ENCODE assay signal across 14 cellular contexts in the genomic region with DNA sequence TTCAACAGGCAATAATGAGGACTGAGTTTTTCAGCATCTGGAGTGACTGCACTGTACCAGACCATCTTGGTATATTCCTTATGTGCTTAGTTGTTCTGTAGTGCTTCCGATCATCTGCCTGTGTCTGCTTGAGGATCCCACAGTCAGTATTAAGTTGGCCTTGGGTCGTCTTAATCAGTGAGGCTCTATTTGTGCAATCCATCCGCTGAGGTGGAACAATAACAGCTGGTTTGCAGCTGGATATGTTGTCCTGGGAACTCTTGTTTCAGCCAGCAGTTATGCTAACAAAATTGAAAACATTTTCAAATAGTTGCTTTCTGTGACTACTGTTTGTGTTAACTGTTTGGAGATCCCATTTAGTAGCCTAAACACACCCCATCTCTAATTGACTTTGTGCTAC.
DNase-seq lines count a peak whose midpoint lies in the region; ATAC-seq and TF ChIP-seq lines count a peak whose summit lies in the region.
"Had no signal": no experiment of that assay in that cellular context is flagged by ENCODE, and none has a peak within 500 bp of the region (broad histone marks: within the 10 kb centered on the region; RNA-seq: fewer than 3 reads in every experiment).

No MANE protein-coding gene starts in this region.

- no peak for ATAC-seq in GM21576 (IDR thresholded peaks at IDR 0.05; ENCODE audit: unreplicated experiment)
- ATAC-seq: activated T-cell treated with anti-CD3 and anti-CD28 coated beads, Interleukin-2, amount 50 U/mL, for 4 hours had no signal

- no peak overlapping the region for H3K9ac ChIP-seq in mucosa of rectum (ENCODE audit: low read depth in 1 of 2, low read length in 2 of 2)

- TF ChIP-seq EP300 in Ishikawa (IDR thresholded peaks at IDR 0.05; ENCODE audit: borderline replicate concordance) (no peak), tibial nerve (IDR thresholded peaks at IDR 0.05) (peak in 1 of 2 donors; percentile 36)

- H3K27me3 ChIP-seq in mucosa of rectum (ENCODE audit: control insufficient read depth in 2 of 2, insufficient read depth in 2 of 2, low read length in 2 of 2) (no peaks in the 10 kb centered on the region), tibial nerve (no peaks in the 10 kb centered on the region)
- H3K27me3 ChIP-seq: cardiac muscle cell had no signal

- peak overlapping the region; percentile 45 to 56 for H3K27ac ChIP-seq in mucosa of rectum (ENCODE audit: low read depth in 2 of 2, low read length in 2 of 2)
- peak overlapping the region; percentile 1 to 86 (median 66) for H3K27ac ChIP-seq in tibial nerve
- H3K27ac ChIP-seq: cardiac muscle cell, SK-N-MC had no signal

- H3K9me3 ChIP-seq in mucosa of rectum (ENCODE audit: control insufficient read depth in 2 of 2, low read length in 2 of 2): no peaks in the 10 kb centered on the region
- no peaks in the 10 kb centered on the region for H3K9me3 ChIP-seq in tibial nerve

- TF ChIP-seq CTCF in fibroblast of mammary gland (conservative IDR thresholded peaks at IDR 0.05; ENCODE audit: control insufficient read depth, insufficient read depth, low read depth, low read length): no peak
- no peak for TF ChIP-seq CTCF in tibial nerve (IDR thresholded peaks at IDR 0.05)

- no peak for TF ChIP-seq RAD21 in Ishikawa (IDR thresholded peaks at IDR 0.05; ENCODE audit: low read depth)

- H3K36me3 ChIP-seq in mucosa of rectum (ENCODE audit: control insufficient read depth in 2 of 2, insufficient read depth in 2 of 2, low read length in 2 of 2): no peaks in the 10 kb centered on the region
- no peaks in the 10 kb centered on the region for H3K36me3 ChIP-seq in tibial nerve
- H3K36me3 ChIP-seq: cardiac muscle cell had no signal

- no peak overlapping the region for H3K4me3 ChIP-seq in fibroblast of mammary gland (ENCODE audit: control insufficient read depth, low read depth, low read length)
- no peak overlapping the region for H3K4me3 ChIP-seq in mucosa of rectum (ENCODE audit: low read length in 2 of 2)
- no peak overlapping the region for H3K4me3 ChIP-seq in tibial nerve
- H3K4me3 ChIP-seq: cardiac muscle cell, SK-N-MC, skin epidermis had no signal

- DNase-seq in fibroblast of mammary gland (ENCODE audit: low read depth): peak; percentile 94
- peak in 1 of 2 donors; percentile 22 for DNase-seq in tibial nerve (ENCODE audit: low spot score in 2 of 2)
- no peak for DNase-seq in NCI-H1694 treated with DMSO at 0.1 percent for 48 hours (lab: John Stamatoyannopoulos, UW)
- DNase-seq in activated T-cell treated with anti-CD3 and anti-CD28 coated beads for 4 hours: no peak
- DNase-seq: activated CD4-positive, CD25-positive, alpha-beta regulatory T cell; activated T-cell treated with anti-CD3 and anti-CD28 coated beads, Interleukin-2, amount 50 U/mL, for 4 hours; NCI-H1092; NCI-H526 treated with DMSO at 0.1 percent for 48 hours had no signal

- H3K4me1 ChIP-seq in mucosa of rectum (ENCODE audit: control insufficient read depth in 2 of 2, insufficient read depth in 2 of 2, low read length in 2 of 2) (peaks cover 0 to 14% of the 10 kb centered on the region in 2 donors), tibial nerve (peaks cover 0 to 100% (median 63%) of the 10 kb centered on the region in 4 donors)

- no peak for TF ChIP-seq POLR2A in tibial nerve (IDR thresholded peaks at IDR 0.05)

- WGBS in tibial nerve, 2 donors: 25 to 35% methylated on average over 3 of the region's 3 CpGs

TF ChIP-seq in Ishikawa, 13 proteins besides CTCF, POLR2A, EP300 and RAD21:
- TF ChIP-seq TEAD4 (IDR thresholded peaks at IDR 0.05): no peak
- TF ChIP-seq CEBPB (IDR thresholded peaks at IDR 0.05): peak; percentile 29; the same call in 1 of the 2 replicates
